ENCODE assay signal across 10 cellular contexts in the genomic region with DNA sequence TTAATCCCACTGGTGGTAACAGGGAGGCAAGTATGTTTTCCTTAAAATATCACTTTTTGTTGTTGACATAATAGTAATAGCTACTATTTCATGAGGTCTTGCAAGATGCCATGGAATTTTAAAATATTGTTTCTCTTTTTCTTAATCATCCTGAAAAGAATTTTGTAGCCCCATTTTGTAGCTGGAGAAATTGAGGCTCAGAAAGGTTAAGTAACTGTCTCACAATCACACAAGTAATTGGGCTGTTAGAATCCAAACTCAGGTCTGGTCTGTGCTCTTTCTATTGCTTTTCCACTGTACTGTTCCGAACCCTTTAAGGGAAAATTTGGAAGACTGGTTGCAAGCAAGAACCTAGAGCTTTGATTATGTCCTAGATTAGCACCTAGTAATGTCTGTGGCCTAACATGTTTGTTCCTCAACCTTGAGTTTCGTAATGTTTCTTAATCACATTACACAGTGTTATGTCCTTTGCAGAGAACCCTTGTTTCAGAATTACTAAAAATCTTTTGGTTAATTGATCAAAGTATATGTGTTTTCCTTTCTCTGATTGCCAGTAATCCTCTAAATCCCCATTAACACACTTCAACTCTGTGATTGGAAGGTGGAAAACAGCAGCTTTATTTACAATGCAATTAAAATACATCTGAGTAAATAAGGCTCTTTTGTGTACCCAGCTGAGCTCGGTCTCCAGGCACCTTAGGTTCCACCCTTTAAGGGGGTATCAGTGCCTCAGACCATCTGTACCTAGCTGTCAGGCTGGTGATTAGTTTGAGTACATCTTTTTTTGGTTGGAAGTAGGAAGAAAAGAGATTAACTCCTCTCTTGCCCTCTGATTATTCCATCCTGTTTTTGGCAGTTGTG. TPM values are rescaled to one million over a fixed set of nuclear protein-coding genes. Genes with fewer than 3 reads are reported as not detected.
DNase-seq lines count a peak whose midpoint lies in the region; ATAC-seq, FAIRE-seq and TF ChIP-seq lines count a peak whose summit lies in the region.
"Had no signal": no experiment of that assay in that cellular context is flagged by ENCODE, and none has a peak within 500 bp of the region (broad histone marks: within the 10 kb centered on the region; RNA-seq: fewer than 3 reads in every experiment).

No MANE protein-coding gene starts in this region.

- peaks cover 5 to 9% of the 10 kb centered on the region in 2 donors for H3K36me3 ChIP-seq in esophagus (ENCODE audit: control insufficient read depth in 2 of 2, insufficient read depth in 2 of 2, low read length in 1 of 2)
- H3K36me3 ChIP-seq in stomach, result peaks cover 27 to 77% (median 70%) of the 10 kb centered on the region in 4 donors
- H3K36me3 ChIP-seq in small intestine (ENCODE audit: control insufficient read depth in 2 of 2, insufficient read depth in 2 of 2, low read length in 2 of 2), result peaks cover 0 to 8% of the 10 kb centered on the region in 2 donors
- H3K36me3 ChIP-seq in psoas muscle (ENCODE audit: insufficient read depth in 1 of 2, low read depth in 1 of 2), result peaks cover 9 to 74% of the 10 kb centered on the region in 2 donors

- DNase-seq in SKM-1 (lab: John Stamatoyannopoulos, UW; ENCODE audit: unreplicated experiment), result peak; percentile 14
- DNase-seq in SKM-1 treated with dmso at 0.1 percent for 144 hours (lab: John Stamatoyannopoulos, UW; ENCODE audit: unreplicated experiment), result no peak
- peak; percentile 84 for DNase-seq in NCI-H345 (lab: John Stamatoyannopoulos, UW)
- DNase-seq in stomach, result no peak
- DNase-seq in small intestine, result no peak
- DNase-seq in psoas muscle, result no peak
- DNase-seq: hippocampal formation; stimulated activated CD4-positive, alpha-beta T cell treated with anti-CD3 and anti-CD28 coated beads, Interleukin-4, amount 100 ng/mL, for 1 hour had no signal

- H3K4me3 ChIP-seq in esophagus (ENCODE audit: low read depth in 1 of 2, low read length in 2 of 2), result no peak overlapping the region
- no peak overlapping the region for H3K4me3 ChIP-seq in stomach
- no peak overlapping the region for H3K4me3 ChIP-seq in small intestine (ENCODE audit: low read depth in 1 of 2, low read length in 2 of 2)
- H3K4me3 ChIP-seq in psoas muscle, result no peak overlapping the region

- H3K27ac ChIP-seq in esophagus (ENCODE audit: low read depth in 2 of 2, low read length in 1 of 2), result peak overlapping the region; percentile 27 to 40
- H3K27ac ChIP-seq in stomach, result peak overlapping the region in 3 of 5 donors; percentile 4 to 50 (median 28)
- H3K27ac ChIP-seq in small intestine (ENCODE audit: low read depth in 1 of 2, low read length in 1 of 2), result no peak overlapping the region
- no peak overlapping the region for H3K27ac ChIP-seq in psoas muscle

- TF ChIP-seq CTCF in stomach (IDR thresholded peaks at IDR 0.05) (no peak), psoas muscle (IDR thresholded peaks at IDR 0.05) (no peak)

- no peaks in the 10 kb centered on the region for H3K9me3 ChIP-seq in esophagus (ENCODE audit: control insufficient read depth in 2 of 2, insufficient read depth in 1 of 2, low read depth in 1 of 2, low read length in 1 of 2)
- H3K9me3 ChIP-seq in stomach, result no peaks in the 10 kb centered on the region
- H3K9me3 ChIP-seq in small intestine (ENCODE audit: control insufficient read depth, low read depth), result no peaks in the 10 kb centered on the region
- H3K9me3 ChIP-seq in psoas muscle, result no peaks in the 10 kb centered on the region

- H3K4me1 ChIP-seq in esophagus (ENCODE audit: control insufficient read depth in 2 of 2, insufficient read depth in 2 of 2, low read length in 1 of 2) (no peaks in the 10 kb centered on the region), stomach (peaks cover 0 to 41% (median 18%) of the 10 kb centered on the region in 4 donors), small intestine (ENCODE audit: control insufficient read depth in 2 of 2, insufficient read depth in 1 of 2, low read depth in 1 of 2, low read length in 1 of 2) (no peaks in the 10 kb centered on the region), psoas muscle (no peaks in the 10 kb centered on the region)

- WGBS in esophagus, 2 donors, result 61 to 66% methylated on average over 3 of the region's 3 CpGs
- WGBS in stomach, 5 donors, result 50 to 66% (median 62%) methylated on average over 3 of the region's 3 CpGs
- WGBS in small intestine, 3 donors, result 60 to 67% (median 66%) methylated on average over 3 of the region's 3 CpGs
- WGBS in psoas muscle, 3 donors, result 76 to 85% (median 83%) methylated on average over 3 of the region's 3 CpGs

- TF ChIP-seq POLR2A in stomach (IDR thresholded peaks at IDR 0.05), result no peak

- FAIRE-seq in small intestine (lab: Jason Lieb, UNC), result no peak

- intact Hi-C loops in stomach (cut with DNase I; ENCODE audit: low total_unique reads) (no loop called here), psoas muscle (cut with DNase I) (no loop called here)

- TF ChIP-seq EP300 in stomach (IDR thresholded peaks at IDR 0.05), result no peak

- H3K27me3 ChIP-seq in esophagus (ENCODE audit: control insufficient read depth in 1 of 2, insufficient read depth in 2 of 2, low read length in 2 of 2) (no peaks in the 10 kb centered on the region), stomach (no peaks in the 10 kb centered on the region), small intestine (ENCODE audit: control insufficient read depth in 2 of 2, insufficient read depth in 2 of 2, low read length in 2 of 2) (no peaks in the 10 kb centered on the region), psoas muscle (ENCODE audit: insufficient read depth in 3 of 3, low read length in 2 of 3) (no peaks in the 10 kb centered on the region)

- ATAC-seq in psoas muscle, result no peak
- ATAC-seq in HG02840 (IDR thresholded peaks at IDR 0.05; ENCODE audit: low FRiP score, unreplicated experiment), result no peak

RNA-seq across cellular contexts. Expression of a gene that starts 10.4 kb away (rescaled TPM):
- polyA plus RNA-seq in esophagus (10 to 100 TPM in 1 of 2 donors, 1 to 10 TPM in 1; 4.9 to 20.0 TPM), stomach (10 to 100 TPM; 11.7 to 18.6 (median 17.3) TPM), small intestine (10 to 100 TPM; 11.2 to 20.0 (median 17.8) TPM), psoas muscle (10 to 100 TPM; 11.0 to 14.7 (median 14.0) TPM)
- total RNA-seq in stomach (10 to 100 TPM in 2 of 5 donors, 1 to 10 TPM in 3; 2.9 to 23.5 (median 9.4) TPM), psoas muscle (10 to 100 TPM; 10.0 to 16.9 (median 11.9) TPM)

RNA-seq across cellular contexts. Expression of a gene that starts 11.0 kb away (rescaled TPM):
- polyA plus RNA-seq in esophagus (10 to 100 TPM; 18.9 to 23.7 TPM), stomach (10 to 100 TPM; 38.2 to 45.2 (median 38.4) TPM), small intestine (10 to 100 TPM; 18.0 to 21.7 (median 18.9) TPM), psoas muscle (10 to 100 TPM in 1 of 3 donors, 1 to 10 TPM in 2; 4.6 to 10.3 (median 5.3) TPM)
- total RNA-seq in stomach (10 to 100 TPM in 4 of 5 donors, 1 to 10 TPM in 1; 5.8 to 71.2 (median 43.3) TPM), psoas muscle (1 to 10 TPM; 4.9 to 5.8 (median 5.5) TPM)

Comparison
In these comparisons a context has a peak if more than half of its experiments do, and no peak if none do; other contexts are left out.
1. DNase-seq: peak in SKM-1 (single experiment) and NCI-H345 (single experiment); none in SKM-1 treated with dmso at 0.1 percent for 144 hours (single experiment), stomach (single experiment), small intestine (single experiment) and psoas muscle (0 of 2).
2. H3K27ac ChIP-seq: peak in esophagus (2 of 2) and stomach (3 of 5); none in small intestine (0 of 2) and psoas muscle (single experiment).